In the genomic region with DNA sequence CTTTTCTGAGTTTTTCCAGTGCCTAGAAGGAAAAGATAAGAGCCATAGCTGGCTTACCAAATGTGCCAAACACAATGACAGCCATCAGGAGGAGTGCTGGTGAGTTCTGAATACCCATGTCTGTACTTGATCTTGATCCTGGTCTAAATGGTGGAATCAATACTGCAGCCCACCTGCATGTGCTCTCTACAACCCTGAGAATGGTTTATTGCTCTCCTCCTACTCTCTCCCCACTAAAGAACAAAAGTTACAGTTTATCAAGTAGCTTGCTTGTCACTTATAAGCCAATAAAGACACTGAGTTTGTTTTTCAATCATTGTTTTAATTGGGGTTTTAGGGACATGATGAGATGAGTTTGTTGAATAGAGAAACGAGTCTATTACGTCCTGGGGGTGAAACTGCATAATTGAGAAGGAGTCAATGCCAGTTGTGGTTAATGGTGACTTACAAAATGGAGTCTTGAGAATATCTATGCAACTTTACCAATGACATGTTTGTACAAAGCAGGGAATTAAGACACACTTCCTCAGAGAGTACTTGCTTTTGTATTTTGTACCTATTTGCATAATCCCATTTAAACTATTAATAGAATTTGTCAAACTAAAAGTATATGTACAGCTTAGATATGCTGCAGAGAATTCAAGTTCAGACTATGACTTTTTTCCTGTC, we compare ENCODE assay signal across 22 cellular contexts. TPM values are rescaled to one million over a fixed set of nuclear protein-coding genes. Genes with fewer than 3 reads are reported as not detected.
"Had no signal": no experiment of that assay in that cellular context is flagged by ENCODE, and none has a peak within 500 bp of the region (broad histone marks: within the 10 kb centered on the region; RNA-seq: fewer than 3 reads in every experiment).

No MANE protein-coding gene starts in this region.

- H3K4me3 ChIP-seq: dorsolateral prefrontal cortex, heart left ventricle, mucosa of descending colon, ovary, right atrium auricular region, sigmoid colon, skin epidermis, thoracic aorta, transverse colon had no signal

- H3K27me3 ChIP-seq: dorsolateral prefrontal cortex, heart left ventricle, ovary, right atrium auricular region, sigmoid colon, transverse colon had no signal

- H3K36me3 ChIP-seq: heart left ventricle, ovary, right atrium auricular region, sigmoid colon, thoracic aorta, transverse colon had no signal

- H3K4me1 ChIP-seq: right atrium auricular region, sigmoid colon had no signal

- H3K27ac Mint-ChIP-seq: naive thymus-derived CD8-positive, alpha-beta T cell; stimulated activated naive B cell treated with anti-CD40 and anti-IgM and Interleukin-4, amounts not matched to agents 10 μg/mL and 1 μg/mL and 100 μg/mL, for 72 hours; stimulated activated naive CD8-positive, alpha-beta T cell treated with anti-CD3 and anti-CD28 coated beads, Interleukin-15, amount 100 ng/mL, for 72 hours had no signal

- DNase-seq: cortex of kidney; dorsolateral prefrontal cortex; effector CD8-positive, alpha-beta T cell; foreskin melanocyte; heart left ventricle; hippocampal formation; kidney glomerular epithelial cell; mucosa of descending colon; naive thymus-derived CD8-positive, alpha-beta T cell; nucleus accumbens; ovary; sigmoid colon; stimulated activated CD4-positive, alpha-beta T cell treated with anti-CD3 and anti-CD28 coated beads, Interleukin-2, amount 100 ng/mL, for 24 hours; stimulated activated CD4-positive, alpha-beta T cell treated with anti-CD3 and anti-CD28 coated beads, Interleukin-4, amount 100 ng/mL, for 4 hours; stimulated activated naive B cell treated with anti-CD40 and anti-IgM and Interleukin-4, amounts not matched to agents 10 μg/mL and 1 μg/mL and 100 μg/mL, for 72 hours; stimulated activated naive CD8-positive, alpha-beta T cell treated with anti-CD3 and anti-CD28 coated beads, Interleukin-15, amount 100 ng/mL, for 72 hours; transverse colon had no signal

- ATAC-seq: heart left ventricle; mucosa of descending colon; naive thymus-derived CD8-positive, alpha-beta T cell; stimulated activated naive B cell treated with anti-CD40 and anti-IgM and Interleukin-4, amounts not matched to agents 10 μg/mL and 1 μg/mL and 100 μg/mL, for 72 hours; stimulated activated naive CD8-positive, alpha-beta T cell treated with anti-CD3 and anti-CD28 coated beads, Interleukin-15, amount 100 ng/mL, for 72 hours had no signal

- H3K9me3 ChIP-seq: mucosa of descending colon, ovary, right atrium auricular region, sigmoid colon, thoracic aorta, transverse colon had no signal

- H3K36me3 Mint-ChIP-seq: naive thymus-derived CD8-positive, alpha-beta T cell; stimulated activated naive B cell treated with anti-CD40 and anti-IgM and Interleukin-4, amounts not matched to agents 10 μg/mL and 1 μg/mL and 100 μg/mL, for 72 hours had no signal

- H3K4me1 Mint-ChIP-seq: naive thymus-derived CD8-positive, alpha-beta T cell; neural crest cell; stimulated activated naive B cell treated with anti-CD40 and anti-IgM and Interleukin-4, amounts not matched to agents 10 μg/mL and 1 μg/mL and 100 μg/mL, for 72 hours; stimulated activated naive CD8-positive, alpha-beta T cell treated with anti-CD3 and anti-CD28 coated beads, Interleukin-15, amount 100 ng/mL, for 72 hours had no signal

- H3K4me3 Mint-ChIP-seq: naive thymus-derived CD8-positive, alpha-beta T cell; neural crest cell; stimulated activated naive B cell treated with anti-CD40 and anti-IgM and Interleukin-4, amounts not matched to agents 10 μg/mL and 1 μg/mL and 100 μg/mL, for 72 hours; stimulated activated naive CD8-positive, alpha-beta T cell treated with anti-CD3 and anti-CD28 coated beads, Interleukin-15, amount 100 ng/mL, for 72 hours had no signal

- H3K9me3 Mint-ChIP-seq: neural crest cell; stimulated activated naive CD8-positive, alpha-beta T cell treated with anti-CD3 and anti-CD28 coated beads, Interleukin-15, amount 100 ng/mL, for 72 hours had no signal

- H3K27ac ChIP-seq: dorsolateral prefrontal cortex, heart left ventricle, ovary, right atrium auricular region, sigmoid colon, skin epidermis, thoracic aorta, transverse colon had no signal

- H3K27me3 Mint-ChIP-seq: stimulated activated naive CD8-positive, alpha-beta T cell treated with anti-CD3 and anti-CD28 coated beads, Interleukin-15, amount 100 ng/mL, for 72 hours had no signal

RNA-seq across cellular contexts. Expression of gene CXCL3, which starts 20.8 kb away (rescaled TPM):
- total RNA-seq: naive thymus-derived CD8-positive, alpha-beta T cell; ureter had no signal
- polyA plus RNA-seq: naive thymus-derived CD8-positive, alpha-beta T cell had no signal

RNA-seq across cellular contexts. Expression of gene CXCL2, which starts 39.7 kb away (rescaled TPM):
- total RNA-seq: naive thymus-derived CD8-positive, alpha-beta T cell had no signal
- polyA plus RNA-seq: naive thymus-derived CD8-positive, alpha-beta T cell had no signal
